Comparison of ENCODE assay signal across 8 cellular contexts in the genomic region with DNA sequence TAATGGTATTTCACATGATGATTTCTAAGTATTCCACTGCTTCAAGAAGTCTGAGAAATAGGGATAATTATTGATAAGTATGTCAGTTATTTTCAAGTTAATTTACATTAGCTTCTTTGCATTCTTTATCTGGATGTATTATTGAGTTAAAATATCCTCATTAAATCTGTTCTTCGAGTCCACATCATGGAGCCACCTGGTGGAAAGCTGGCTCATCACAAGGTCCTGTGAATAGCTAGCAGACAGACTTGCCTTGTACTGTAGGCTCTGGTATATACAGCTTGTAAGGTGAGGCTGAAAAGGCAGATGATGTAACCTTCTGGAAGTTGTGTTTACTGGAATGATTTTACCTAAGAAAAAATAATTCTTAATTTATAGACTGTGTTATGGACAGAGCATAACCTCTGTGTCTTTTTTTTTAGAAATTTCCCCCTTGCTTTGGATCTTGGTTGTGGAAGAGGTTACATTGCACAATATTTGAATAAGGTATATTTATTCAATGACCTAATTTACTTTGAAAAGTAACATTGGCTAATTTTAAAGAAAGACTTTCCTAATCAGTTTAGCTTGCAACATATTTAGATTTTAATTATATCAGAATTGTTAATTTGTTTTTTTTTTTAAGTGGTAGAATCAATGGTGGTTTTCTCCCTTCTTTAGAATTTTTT. TPM values are rescaled to one million over a fixed set of nuclear protein-coding genes. Genes with fewer than 3 reads are reported as not detected.
DNase-seq lines count a peak whose midpoint lies in the region; ATAC-seq, FAIRE-seq and TF ChIP-seq lines count a peak whose summit lies in the region.

No MANE protein-coding gene starts in this region.

- H3K4me1 ChIP-seq in small intestine (ENCODE audit: control insufficient read depth in 2 of 2, insufficient read depth in 1 of 2, low read depth in 1 of 2, low read length in 1 of 2) = peaks cover 0 to 13% of the 10 kb centered on the region in 2 donors

- H3K27ac ChIP-seq in small intestine (ENCODE audit: low read depth in 1 of 2, low read length in 1 of 2) = no peak overlapping the region

- WGBS in small intestine, 3 donors = 0 to 7% (median 4%) methylated on average over 1 of the region's 1 CpG

- no peaks in the 10 kb centered on the region for H3K9me3 ChIP-seq in small intestine (ENCODE audit: control insufficient read depth, low read depth)

- H3K4me3 Mint-ChIP-seq in activated CD4-positive, alpha-beta memory T cell treated with anti-CD3 and anti-CD28 coated beads, Interleukin-2, amount 10 ng/mL, durations not matched to agents 7 days and 5 days = no peak overlapping the region

- peak; percentile 49 for FAIRE-seq in small intestine (lab: Jason Lieb, UNC)

- POLR2A ChIA-PET in activated CD4-positive, alpha-beta memory T cell treated with anti-CD3 and anti-CD28 coated beads, Interleukin-2, amount 10 ng/mL, durations not matched to agents 7 days and 5 days (lab: Charles Lee) = interaction anchor here (0.8 to 1.2 kb wide), 2 partner anchors 9 to 21 kb away, joined by 3 to 4 read pairs; no protein-coding TSS in a partner anchor

- CTCF ChIA-PET in activated CD4-positive, alpha-beta memory T cell treated with anti-CD3 and anti-CD28 coated beads, Interleukin-2, amount 10 ng/mL, durations not matched to agents 7 days and 5 days (lab: Charles Lee) = interaction anchor here (0.6 to 2.4 kb wide), 13 partner anchors 8 to 241 kb away, joined by 3 to 22 read pairs (median 4); no protein-coding TSS in a partner anchor

- no peaks in the 10 kb centered on the region for H3K27me3 Mint-ChIP-seq in activated CD4-positive, alpha-beta memory T cell treated with anti-CD3 and anti-CD28 coated beads, Interleukin-2, amount 10 ng/mL, durations not matched to agents 7 days and 5 days

- H3K27me3 ChIP-seq in small intestine (ENCODE audit: control insufficient read depth in 2 of 2, insufficient read depth in 2 of 2, low read length in 2 of 2) = no peaks in the 10 kb centered on the region

- H3K27ac Mint-ChIP-seq in activated CD4-positive, alpha-beta memory T cell treated with anti-CD3 and anti-CD28 coated beads, Interleukin-2, amount 10 ng/mL, durations not matched to agents 7 days and 5 days = no peak overlapping the region

- peak; percentile 38 for ATAC-seq in HG03039 (IDR thresholded peaks at IDR 0.05; ENCODE audit: unreplicated experiment)
- no peak for ATAC-seq in HG03439 (IDR thresholded peaks at IDR 0.05; ENCODE audit: unreplicated experiment)

- H3K9me3 Mint-ChIP-seq in activated CD4-positive, alpha-beta memory T cell treated with anti-CD3 and anti-CD28 coated beads, Interleukin-2, amount 10 ng/mL, durations not matched to agents 7 days and 5 days = no peaks in the 10 kb centered on the region

- H3K36me3 ChIP-seq in small intestine (ENCODE audit: control insufficient read depth in 2 of 2, insufficient read depth in 2 of 2, low read length in 2 of 2) = peaks cover 2 to 13% of the 10 kb centered on the region in 2 donors

- TF ChIP-seq CTCF in AG09309 (IDR thresholded peaks at IDR 0.05; ENCODE audit: control insufficient read depth, insufficient read depth, low read depth, low read length, missing control alignments) (peak; percentile 63), GM10266 (IDR thresholded peaks at IDR 0.05; ENCODE audit: control insufficient read depth, insufficient read depth, low read depth, missing control alignments) (peak; percentile 72), fibroblast of villous mesenchyme (IDR thresholded peaks at IDR 0.05; ENCODE audit: insufficient read depth, low read depth, low read length) (peak; percentile 66)

- peaks cover 33% of the 10 kb centered on the region for H3K36me3 Mint-ChIP-seq in activated CD4-positive, alpha-beta memory T cell treated with anti-CD3 and anti-CD28 coated beads, Interleukin-2, amount 10 ng/mL, durations not matched to agents 7 days and 5 days (ENCODE audit: low read depth)

- peaks cover 38% of the 10 kb centered on the region for H3K4me1 Mint-ChIP-seq in activated CD4-positive, alpha-beta memory T cell treated with anti-CD3 and anti-CD28 coated beads, Interleukin-2, amount 10 ng/mL, durations not matched to agents 7 days and 5 days

- H3K4me3 ChIP-seq in AG09309 (ENCODE audit: control insufficient read depth, low read depth, low read length) (no peak overlapping the region), fibroblast of villous mesenchyme (ENCODE audit: low read depth, low read length) (no peak overlapping the region), small intestine (ENCODE audit: low read depth in 1 of 2, low read length in 2 of 2) (no peak overlapping the region)

- no peak for DNase-seq in AG09309 (ENCODE audit: low read depth)
- DNase-seq in GM10266 (ENCODE audit: extremely low spot score) = peak; percentile 51
- DNase-seq in NCI-H345 (lab: John Stamatoyannopoulos, UW) = peak; percentile 63
- DNase-seq in activated CD4-positive, alpha-beta memory T cell treated with anti-CD3 and anti-CD28 coated beads, Interleukin-2, amount 10 ng/mL, durations not matched to agents 7 days and 5 days = peak; percentile 39
- peak; percentile 70 for DNase-seq in fibroblast of villous mesenchyme (ENCODE audit: low read depth)
- peak; percentile 64 for DNase-seq in small intestine

RNA-seq across cellular contexts. Expression of gene NDUFAF5, which starts 3.5 kb away (rescaled TPM):
- 10 to 100 TPM; 24.1 to 29.4 TPM for total RNA-seq in activated CD4-positive, alpha-beta memory T cell treated with anti-CD3 and anti-CD28 coated beads, Interleukin-2, amount 10 ng/mL, durations not matched to agents 7 days and 5 days
- total RNA-seq in fibroblast of villous mesenchyme = 16.0 and 22.9 TPM in 2 replicates
- 10 to 100 TPM; 20.5 to 46.7 (median 34.0) TPM for polyA plus RNA-seq in small intestine

RNA-seq across cellular contexts. Expression of gene ESF1, which starts 3.6 kb away (rescaled TPM):
- total RNA-seq in activated CD4-positive, alpha-beta memory T cell treated with anti-CD3 and anti-CD28 coated beads, Interleukin-2, amount 10 ng/mL, durations not matched to agents 7 days and 5 days = 10 to 100 TPM; 10.1 to 10.6 TPM
- 7.4 and 13.8 TPM in 2 replicates for total RNA-seq in fibroblast of villous mesenchyme
- polyA plus RNA-seq in small intestine = 1 to 10 TPM; 7.2 to 9.2 (median 8.4) TPM
